In genomic region chrX:28058906-28059305, GRCh38 we compare ENCODE assay signal across 21 cellular contexts.
DNase-seq lines count a peak whose midpoint lies in the region; ATAC-seq, FAIRE-seq and TF ChIP-seq lines count a peak whose summit lies in the region.
"Had no signal": no experiment of that assay in that cellular context is flagged by ENCODE, and none has a peak within 500 bp of the region (broad histone marks: within the 10 kb centered on the region; RNA-seq: fewer than 3 reads in every experiment).

No MANE protein-coding gene starts in this region.

- CTCF ChIA-PET in AG04450 (lab: Charles Lee) = no interaction called here

- H2AFZ ChIP-seq in astrocyte (ENCODE audit: low read depth, low read length) = no peak overlapping the region

- no peaks in the 10 kb centered on the region for H3K36me3 ChIP-seq in astrocyte (ENCODE audit: insufficient read depth, low read length)
- H3K36me3 ChIP-seq in thyroid gland = no peaks in the 10 kb centered on the region
- H3K36me3 ChIP-seq: sigmoid colon, thoracic aorta had no signal

- no peak overlapping the region for H3K27ac Mint-ChIP-seq in astrocyte (ENCODE audit: unreplicated experiment)
- no peak overlapping the region for H3K27ac Mint-ChIP-seq in natural killer cell
- H3K27ac Mint-ChIP-seq: activated CD8-positive, alpha-beta T cell treated with anti-CD3 and anti-CD28 coated beads, Interleukin-2, amount 10 ng/mL, durations not matched to agents 7 days and 5 days; effector memory CD8-positive, alpha-beta T cell; stimulated activated naive B cell treated with anti-CD40 and anti-IgM and Interleukin-4, amounts not matched to agents 10 μg/mL and 1 μg/mL and 100 μg/mL, for 72 hours had no signal

- no peak overlapping the region for H3K4me3 Mint-ChIP-seq in astrocyte (ENCODE audit: unreplicated experiment)
- H3K4me3 Mint-ChIP-seq in natural killer cell = no peak overlapping the region
- H3K4me3 Mint-ChIP-seq: activated CD8-positive, alpha-beta T cell treated with anti-CD3 and anti-CD28 coated beads, Interleukin-2, amount 10 ng/mL, durations not matched to agents 7 days and 5 days; effector memory CD8-positive, alpha-beta T cell; stimulated activated naive B cell treated with anti-CD40 and anti-IgM and Interleukin-4, amounts not matched to agents 10 μg/mL and 1 μg/mL and 100 μg/mL, for 72 hours had no signal

- no peak for TF ChIP-seq POLR2A in thyroid gland (IDR thresholded peaks at IDR 0.05)

- H3K9ac ChIP-seq in astrocyte (ENCODE audit: low read length) = no peak overlapping the region

- H4K20me1 ChIP-seq in astrocyte (ENCODE audit: insufficient read depth, low read length) = no peaks in the 10 kb centered on the region

- H3K36me3 Mint-ChIP-seq in astrocyte (ENCODE audit: low read depth, unreplicated experiment) (no peaks in the 10 kb centered on the region), natural killer cell (no peaks in the 10 kb centered on the region)
- H3K36me3 Mint-ChIP-seq: stimulated activated naive B cell treated with anti-CD40 and anti-IgM and Interleukin-4, amounts not matched to agents 10 μg/mL and 1 μg/mL and 100 μg/mL, for 72 hours had no signal

- no peak for TF ChIP-seq CTCF in AG04450 (IDR thresholded peaks at IDR 0.05; ENCODE audit: low read depth, low read length)
- TF ChIP-seq CTCF in astrocyte (IDR thresholded peaks at IDR 0.05; ENCODE audit: insufficient read depth, low read depth, low read length) = no peak
- TF ChIP-seq CTCF in thyroid gland (IDR thresholded peaks at IDR 0.05) = no peak
- TF ChIP-seq CTCF in natural killer cell (IDR thresholded peaks at IDR 0.05) = no peak

- H3K4me1 ChIP-seq in astrocyte (ENCODE audit: insufficient read depth, low read length) = no peaks in the 10 kb centered on the region
- H3K4me1 ChIP-seq in thyroid gland = no peaks in the 10 kb centered on the region
- H3K4me1 ChIP-seq: sigmoid colon had no signal

- 13 to 28% methylated on average over 2 of the region's 2 CpGs for WGBS in thyroid gland, 2 donors

- H3K9me3 Mint-ChIP-seq in astrocyte (ENCODE audit: unreplicated experiment) (no peaks in the 10 kb centered on the region), natural killer cell (peaks cover 0 to 2% of the 10 kb centered on the region in 2 donors)

- H3K27me3 ChIP-seq in AG04450 (ENCODE audit: control insufficient read depth, insufficient read depth, low read length) (no peaks in the 10 kb centered on the region), astrocyte (ENCODE audit: insufficient read depth, low read length) (no peaks in the 10 kb centered on the region), thyroid gland (no peaks in the 10 kb centered on the region)
- H3K27me3 ChIP-seq: sigmoid colon had no signal

- FAIRE-seq in astrocyte (lab: Jason Lieb, UNC) = peak; percentile 55
- FAIRE-seq: GM18507 had no signal

- no peak overlapping the region for H3K27ac ChIP-seq in AG04450 (ENCODE audit: low read depth, low read length)
- H3K27ac ChIP-seq in astrocyte (ENCODE audit: low read depth, low read length) = no peak overlapping the region
- no peak overlapping the region for H3K27ac ChIP-seq in thyroid gland
- H3K27ac ChIP-seq: sigmoid colon, thoracic aorta had no signal

- H3K4me2 ChIP-seq in astrocyte (ENCODE audit: low read length) = no peak overlapping the region

- H3K27me3 Mint-ChIP-seq in astrocyte (ENCODE audit: low read depth, unreplicated experiment) (no peaks in the 10 kb centered on the region), natural killer cell (ENCODE audit: low read depth in 2 of 2) (no peaks in the 10 kb centered on the region)
- H3K27me3 Mint-ChIP-seq: effector memory CD8-positive, alpha-beta T cell; stimulated activated naive B cell treated with anti-CD40 and anti-IgM and Interleukin-4, amounts not matched to agents 10 μg/mL and 1 μg/mL and 100 μg/mL, for 72 hours had no signal

- H3K9me3 ChIP-seq in AG04450 (ENCODE audit: control insufficient read depth, insufficient read depth, low read length) = no peaks in the 10 kb centered on the region
- H3K9me3 ChIP-seq in astrocyte (ENCODE audit: insufficient read depth, low read depth, low read length) = no peaks in the 10 kb centered on the region
- no peaks in the 10 kb centered on the region for H3K9me3 ChIP-seq in thyroid gland
- H3K9me3 ChIP-seq: sigmoid colon, thoracic aorta had no signal

- POLR2A ChIA-PET in AG04450 (lab: Yijun Ruan, JAX) = no interaction called here

- DNase-seq in AG04450 (ENCODE audit: low read depth, low spot score) (peak; percentile 1), H4 (ENCODE audit: low spot score) (peak; percentile 38), astrocyte (ENCODE audit: low read depth) (no peak), left colon (peak; percentile 37 to 59), thyroid gland (no peak), natural killer cell (no peak), NCI-H2081 treated with DMSO at 0.1 percent for 48 hours (lab: John Stamatoyannopoulos, UW) (no peak)
- DNase-seq: activated CD8-positive, alpha-beta T cell treated with anti-CD3 and anti-CD28 coated beads, Interleukin-2, amount 10 ng/mL, durations not matched to agents 7 days and 5 days; activated T-cell treated with anti-CD3 and anti-CD28 coated beads, Interleukin-2, amount 50 U/mL, for 1 hour; amniotic stem cell; cerebellar nuclear complex; effector memory CD8-positive, alpha-beta T cell; HCEC 1CT; left cardiac atrium; midbrain; NCI-H1105 treated with DMSO at 0.1 percent for 48 hours; sigmoid colon; stimulated activated CD4-positive, alpha-beta T cell treated with anti-CD3 and anti-CD28 coated beads, Interleukin-1b, Interleukin-23, amount 100 ng/mL, for 48 hours; stimulated activated naive B cell treated with anti-CD40 and anti-IgM and Interleukin-4, amounts not matched to agents 10 μg/mL and 1 μg/mL and 100 μg/mL, for 72 hours had no signal

- no peaks in the 10 kb centered on the region for H3K79me2 ChIP-seq in astrocyte (ENCODE audit: insufficient read depth, low read length)

- intact Hi-C loops in left colon (cut with DNase I, micrococcal nuclease) (no loop called here), thyroid gland (cut with DNase I) (no loop called here), natural killer cell (cut with micrococcal nuclease) (no loop called here)

- H3K4me1 Mint-ChIP-seq in astrocyte (ENCODE audit: low read depth, unreplicated experiment) = no peaks in the 10 kb centered on the region
- H3K4me1 Mint-ChIP-seq in natural killer cell = no peaks in the 10 kb centered on the region
- H3K4me1 Mint-ChIP-seq: stimulated activated naive B cell treated with anti-CD40 and anti-IgM and Interleukin-4, amounts not matched to agents 10 μg/mL and 1 μg/mL and 100 μg/mL, for 72 hours had no signal

- no peak overlapping the region for H3K4me3 ChIP-seq in AG04450 (ENCODE audit: low read depth, low read length)
- no peak overlapping the region for H3K4me3 ChIP-seq in astrocyte (ENCODE audit: insufficient read depth, low read depth, low read length)
- H3K4me3 ChIP-seq in thyroid gland (replicated peaks in 1 of 3) = no peak overlapping the region
- H3K4me3 ChIP-seq: sigmoid colon, thoracic aorta had no signal

- ATAC-seq in left colon (peak; percentile 84), natural killer cell (no peak)
- ATAC-seq: activated CD8-positive, alpha-beta T cell treated with anti-CD3 and anti-CD28 coated beads, Interleukin-2, amount 10 ng/mL, durations not matched to agents 7 days and 5 days; effector memory CD8-positive, alpha-beta T cell; left cardiac atrium; stimulated activated naive B cell treated with anti-CD40 and anti-IgM and Interleukin-4, amounts not matched to agents 10 μg/mL and 1 μg/mL and 100 μg/mL, for 72 hours had no signal

Comparison
In these comparisons a context has a peak if more than half of its experiments do, and no peak if none do; other contexts are left out.
1. DNase-seq: peak in AG04450 (single experiment), H4 (single experiment) and left colon (2 of 2); none in astrocyte (single experiment), thyroid gland (0 of 2), natural killer cell (single experiment) and NCI-H2081 treated with DMSO at 0.1 percent for 48 hours (single experiment).